11 cellular contexts compared by ENCODE assay signal in genomic region chr12:110247340-110248095, GRCh38. TPM values are rescaled to one million over a fixed set of nuclear protein-coding genes. Genes with fewer than 3 reads are reported as not detected.
DNase-seq lines count a peak whose midpoint lies in the region; ATAC-seq and TF ChIP-seq lines count a peak whose summit lies in the region.
"Had no signal": no experiment of that assay in that cellular context is flagged by ENCODE, and none has a peak within 500 bp of the region (broad histone marks: within the 10 kb centered on the region; RNA-seq: fewer than 3 reads in every experiment).

No MANE protein-coding gene starts in this region.

- H3K4me1 ChIP-seq in mucosa of stomach (ENCODE audit: control insufficient read depth, insufficient read depth, low read length), result peaks cover 59% of the 10 kb centered on the region
- peaks cover 22 to 41% (median 26%) of the 10 kb centered on the region in 4 donors for H3K4me1 ChIP-seq in upper lobe of left lung
- no peaks in the 10 kb centered on the region for H3K4me1 ChIP-seq in effector memory CD4-positive, alpha-beta T cell (ENCODE audit: control insufficient read depth, insufficient read depth, low read length, poor library complexity, severe bottlenecking)

- 56 to 70% methylated on average over 9 to 13 of the region's 14 CpGs for WGBS in upper lobe of left lung, 2 donors

- H3K27me3 ChIP-seq in mucosa of stomach (ENCODE audit: control insufficient read depth, insufficient read depth, low read length), result no peaks in the 10 kb centered on the region
- no peaks in the 10 kb centered on the region for H3K27me3 ChIP-seq in upper lobe of left lung
- H3K27me3 ChIP-seq in effector memory CD4-positive, alpha-beta T cell (replicated peaks; ENCODE audit: control insufficient read depth, insufficient read depth, low read length, poor library complexity, severe bottlenecking), result no peaks in the 10 kb centered on the region

- peak in 1 of 4 donors; percentile 11 for TF ChIP-seq POLR2A in upper lobe of left lung (IDR thresholded peaks at IDR 0.05)

- TF ChIP-seq CTCF in epithelial cell of proximal tubule (conservative IDR thresholded peaks at IDR 0.05; ENCODE audit: low read depth, low read length), result no peak
- no peak for TF ChIP-seq CTCF in upper lobe of left lung (IDR thresholded peaks at IDR 0.05)

- H3K9ac ChIP-seq in mucosa of stomach (ENCODE audit: low read length), result peak overlapping the region; percentile 69

- no peaks in the 10 kb centered on the region for H3K36me3 ChIP-seq in mucosa of stomach (ENCODE audit: control insufficient read depth, insufficient read depth, low read length)
- no peaks in the 10 kb centered on the region for H3K36me3 ChIP-seq in upper lobe of left lung
- no peaks in the 10 kb centered on the region for H3K36me3 ChIP-seq in effector memory CD4-positive, alpha-beta T cell (ENCODE audit: control insufficient read depth, insufficient read depth, low read length)

- H3K4me3 ChIP-seq in epithelial cell of proximal tubule (ENCODE audit: low read depth, low read length) (peak overlapping the region; percentile 3), mucosa of stomach (ENCODE audit: low read length) (peak overlapping the region; percentile 15), upper lobe of left lung (no peak overlapping the region)
- no peak overlapping the region for H3K4me3 ChIP-seq in effector memory CD4-positive, alpha-beta T cell (ENCODE audit: insufficient read depth, low read depth, low read length, poor library complexity, severe bottlenecking)

- H3K9me3 ChIP-seq in mucosa of stomach (ENCODE audit: control insufficient read depth, low read length) (no peaks in the 10 kb centered on the region), upper lobe of left lung (no peaks in the 10 kb centered on the region)
- no peaks in the 10 kb centered on the region for H3K9me3 ChIP-seq in effector memory CD4-positive, alpha-beta T cell (ENCODE audit: control insufficient read depth, low read length)

- peak; percentile 23 to 80 for ATAC-seq in upper lobe of left lung (ENCODE audit: low FRiP score in 2 of 2)
- ATAC-seq: T-cell had no signal

- peak; percentile 69 for DNase-seq in NCI-H2171 treated with DMSO at 0.1 percent for 48 hours (lab: John Stamatoyannopoulos, UW)
- DNase-seq in epithelial cell of proximal tubule (ENCODE audit: low read depth), result peak; percentile 55
- DNase-seq in upper lobe of left lung, result peak in 1 of 2 donors; percentile 72
- no peak for DNase-seq in SIG-M5 (lab: John Stamatoyannopoulos, UW)
- DNase-seq in effector memory CD4-positive, alpha-beta T cell, result no peak
- no peak for DNase-seq in NCI-H345 (lab: John Stamatoyannopoulos, UW)
- DNase-seq: activated CD8-positive, alpha-beta memory T cell treated with anti-CD3 and anti-CD28 coated beads, Interleukin-2, amount 50 U/mL, for 4 hours; NCI-H1417 treated with DMSO at 0.1 percent for 48 hours; stimulated activated CD4-positive, alpha-beta T cell treated with anti-CD3 and anti-CD28 coated beads, Interleukin-4, amount 100 ng/mL, for 1 hour; T-cell had no signal

- TF ChIP-seq EP300 in upper lobe of left lung (IDR thresholded peaks at IDR 0.05), result no peak

- H3K27ac ChIP-seq in upper lobe of left lung, result peak overlapping the region; percentile 41 to 72 (median 65)
- H3K27ac ChIP-seq in effector memory CD4-positive, alpha-beta T cell (ENCODE audit: insufficient read depth, low read length, poor library complexity, severe bottlenecking), result no peak overlapping the region

RNA-seq across cellular contexts. Expression of gene ATP2A2, which starts 33.5 kb away (rescaled TPM):
- total RNA-seq in epithelial cell of proximal tubule (93.5 and 129 TPM in 2 replicates), upper lobe of left lung (100 to 1,000 TPM in 5 of 6 donors, 10 to 100 TPM in 1; 91.7 to 166 (median 142) TPM)

Comparison
In these comparisons a context has a peak if more than half of its experiments do, and no peak if none do; other contexts are left out.
1. DNase-seq: peak in NCI-H2171 treated with DMSO at 0.1 percent for 48 hours (single experiment) and epithelial cell of proximal tubule (single experiment); none in SIG-M5 (single experiment), effector memory CD4-positive, alpha-beta T cell (0 of 3) and NCI-H345 (single experiment).
2. H3K4me3 ChIP-seq: peak in epithelial cell of proximal tubule (single experiment) and mucosa of stomach (single experiment); none in upper lobe of left lung (0 of 4) and effector memory CD4-positive, alpha-beta T cell (single experiment).